Comparison of ENCODE assay signal across 8 cellular contexts in genomic region chr10:46367209-46367608, GRCh38. TPM values are rescaled to one million over a fixed set of nuclear protein-coding genes. Genes with fewer than 3 reads are reported as not detected.
A peak's percentile ranks its signal among the peaks of the same experiment; 100 is the strongest.
DNase-seq lines count a peak whose midpoint lies in the region; ATAC-seq lines count a peak whose summit lies in the region.
"Not testable (repeated sequence)": the region's sequence is repeated elsewhere in the genome, so short reads cannot be mapped to it uniquely, and the experiment has no call there.
"Had no signal": no experiment of that assay in that cellular context is flagged by ENCODE, and none has a peak within 500 bp of the region (broad histone marks: within the 10 kb centered on the region; RNA-seq: fewer than 3 reads in every experiment).

No MANE protein-coding gene starts in this region.

- not testable (repeated sequence) for ATAC-seq in left lobe of liver

- DNase-seq in left lobe of liver (ENCODE audit: low spot score) = peak; percentile 53

RNA-seq across cellular contexts. Expression of gene ANXA8L1, which starts 8.4 kb away (rescaled TPM):
- 0.86 TPM for total RNA-seq in left lobe of liver
- total RNA-seq: A673; B cell; CD4-positive, alpha-beta memory T cell; CD4-positive, alpha-beta T cell; CD4-positive, CD25-positive, alpha-beta regulatory T cell; CD8-positive, alpha-beta memory T cell; CD8-positive, alpha-beta T cell had no signal
